Comparison of ENCODE assay signal across 8 cellular contexts in genomic region chr10:21519981-21520436, GRCh38. TPM values are rescaled to one million over a fixed set of nuclear protein-coding genes. Genes with fewer than 3 reads are reported as not detected.
A peak's percentile ranks its signal among the peaks of the same experiment; 100 is the strongest.
DNase-seq lines count a peak whose midpoint lies in the region; ATAC-seq lines count a peak whose summit lies in the region.

No MANE protein-coding gene starts in this region.

- no peaks in the 10 kb centered on the region for H3K9me3 Mint-ChIP-seq in activated naive CD4-positive, alpha-beta T cell treated with anti-CD3 and anti-CD28 coated beads, Interleukin-2, amount 50 U/mL, for 24 hours
- no peaks in the 10 kb centered on the region for H3K9me3 Mint-ChIP-seq in stimulated activated naive CD8-positive, alpha-beta T cell treated with anti-CD3 and anti-CD28 coated beads, Interleukin-15, amount 100 ng/mL, for 72 hours

- ATAC-seq in stimulated activated naive CD8-positive, alpha-beta T cell treated with anti-CD3 and anti-CD28 coated beads, Interleukin-15, amount 100 ng/mL, for 72 hours: peak; percentile 65
- no peak for ATAC-seq in HG03280 (IDR thresholded peaks at IDR 0.05; ENCODE audit: unreplicated experiment)

- peaks cover 1% of the 10 kb centered on the region for H3K36me3 Mint-ChIP-seq in activated naive CD4-positive, alpha-beta T cell treated with anti-CD3 and anti-CD28 coated beads, Interleukin-2, amount 50 U/mL, for 24 hours

- peaks cover 61% of the 10 kb centered on the region for H3K27me3 Mint-ChIP-seq in activated naive CD4-positive, alpha-beta T cell treated with anti-CD3 and anti-CD28 coated beads, Interleukin-2, amount 50 U/mL, for 24 hours
- H3K27me3 Mint-ChIP-seq in stimulated activated naive CD8-positive, alpha-beta T cell treated with anti-CD3 and anti-CD28 coated beads, Interleukin-15, amount 100 ng/mL, for 72 hours: peaks cover 97% of the 10 kb centered on the region

- peaks cover 43% of the 10 kb centered on the region for H3K4me1 Mint-ChIP-seq in activated naive CD4-positive, alpha-beta T cell treated with anti-CD3 and anti-CD28 coated beads, Interleukin-2, amount 50 U/mL, for 24 hours
- peaks cover 51% of the 10 kb centered on the region for H3K4me1 Mint-ChIP-seq in stimulated activated naive CD8-positive, alpha-beta T cell treated with anti-CD3 and anti-CD28 coated beads, Interleukin-15, amount 100 ng/mL, for 72 hours

- no peak for DNase-seq in activated naive CD4-positive, alpha-beta T cell treated with anti-CD3 and anti-CD28 coated beads, Interleukin-2, amount 50 U/mL, for 16 hours
- peak; percentile 55 for DNase-seq in LHCN-M2 (ENCODE audit: low read depth)
- peak; percentile 76 for DNase-seq in amniotic epithelial cell (ENCODE audit: low read depth)
- DNase-seq in iris pigment epithelial cell (ENCODE audit: low read depth): peak; percentile 82
- DNase-seq in stimulated activated naive CD8-positive, alpha-beta T cell treated with anti-CD3 and anti-CD28 coated beads, Interleukin-15, amount 100 ng/mL, for 72 hours: no peak
- DNase-seq in NCI-H1436 (lab: John Stamatoyannopoulos, UW): no peak

- peak overlapping the region; percentile 81 for H3K4me3 Mint-ChIP-seq in activated naive CD4-positive, alpha-beta T cell treated with anti-CD3 and anti-CD28 coated beads, Interleukin-2, amount 50 U/mL, for 24 hours
- H3K4me3 Mint-ChIP-seq in stimulated activated naive CD8-positive, alpha-beta T cell treated with anti-CD3 and anti-CD28 coated beads, Interleukin-15, amount 100 ng/mL, for 72 hours: peak overlapping the region; percentile 84 to 86

- H3K27ac Mint-ChIP-seq in activated naive CD4-positive, alpha-beta T cell treated with anti-CD3 and anti-CD28 coated beads, Interleukin-2, amount 50 U/mL, for 24 hours: peak overlapping the region; percentile 41
- no peak overlapping the region for H3K27ac Mint-ChIP-seq in stimulated activated naive CD8-positive, alpha-beta T cell treated with anti-CD3 and anti-CD28 coated beads, Interleukin-15, amount 100 ng/mL, for 72 hours

RNA-seq across cellular contexts. Expression of gene SKIDA1, which starts 5.5 kb away (rescaled TPM):
- 0.13 and 0.63 TPM in 2 replicates for total RNA-seq in LHCN-M2 (2014; rRNA removed)
- polyA plus RNA-seq in LHCN-M2 (2012): 0.09 TPM

RNA-seq across cellular contexts. Expression of gene MLLT10, which starts 14.0 kb away (rescaled TPM):
- 15.0 and 23.3 TPM in 2 replicates for total RNA-seq in LHCN-M2 (2014; rRNA removed)
- 9.2 TPM for polyA plus RNA-seq in LHCN-M2 (2012)

Comparison
In these comparisons a context has a peak if more than half of its experiments do, and no peak if none do; other contexts are left out.
1. DNase-seq: peak in LHCN-M2 (single experiment), amniotic epithelial cell (single experiment) and iris pigment epithelial cell (single experiment); none in activated naive CD4-positive, alpha-beta T cell treated with anti-CD3 and anti-CD28 coated beads, Interleukin-2, amount 50 U/mL, for 16 hours (single experiment), stimulated activated naive CD8-positive, alpha-beta T cell treated with anti-CD3 and anti-CD28 coated beads, Interleukin-15, amount 100 ng/mL, for 72 hours (0 of 2) and NCI-H1436 (single experiment).